ENCODE assay signal across 18 cellular contexts in genomic region chr9:8514760-8515159, GRCh38.
DNase-seq lines count a peak whose midpoint lies in the region; ATAC-seq and TF ChIP-seq lines count a peak whose summit lies in the region.
"Had no signal": no experiment of that assay in that cellular context is flagged by ENCODE, and none has a peak within 500 bp of the region (broad histone marks: within the 10 kb centered on the region; RNA-seq: fewer than 3 reads in every experiment).

No MANE protein-coding gene starts in this region.

- TF ChIP-seq CTCF in BE2C (IDR thresholded peaks at IDR 0.05; ENCODE audit: low read depth, low read length): peak; percentile 52
- 0 out of 3 replicates have a peak, but pooled peaks have one; percentile 4 for TF ChIP-seq CTCF in GM12872 (IDR thresholded peaks at IDR 0.05; ENCODE audit: insufficient read depth, low read depth, low read length)
- peak; percentile 28; the same call in 1 of the 2 replicates for TF ChIP-seq CTCF in WERI-Rb-1 (IDR thresholded peaks at IDR 0.05; ENCODE audit: low read depth, low read length)
- TF ChIP-seq CTCF in hepatocyte (IDR thresholded peaks at IDR 0.05; ENCODE audit: poor library complexity): peak; percentile 22
- no peak for TF ChIP-seq CTCF in type B pancreatic cell (conservative IDR thresholded peaks at IDR 0.05)

- H3K9me3 Mint-ChIP-seq in natural killer cell treated with Interleukin-12 subunit alpha and Interleukin-12 subunit beta and Interleukin-15 and Interleukin-18, amount 100 ng/mL, for 72 hours: no peaks in the 10 kb centered on the region
- H3K9me3 Mint-ChIP-seq in type B pancreatic cell: peaks cover 5% of the 10 kb centered on the region

- ATAC-seq in natural killer cell treated with Interleukin-12 subunit alpha and Interleukin-12 subunit beta and Interleukin-15 and Interleukin-18, amount 100 ng/mL, for 72 hours: no peak

- H3K27ac ChIP-seq in WERI-Rb-1 (no peak overlapping the region), hepatocyte (no peak overlapping the region)
- H3K27ac ChIP-seq: PC-9, SJSA1 had no signal

- H3K4me3 Mint-ChIP-seq in natural killer cell treated with Interleukin-12 subunit alpha and Interleukin-12 subunit beta and Interleukin-15 and Interleukin-18, amount 100 ng/mL, for 72 hours: no peak overlapping the region
- no peak overlapping the region for H3K4me3 Mint-ChIP-seq in type B pancreatic cell

- no peaks in the 10 kb centered on the region for H3K4me1 ChIP-seq in BE2C
- no peaks in the 10 kb centered on the region for H3K4me1 ChIP-seq in hepatocyte (ENCODE audit: insufficient read depth)
- H3K4me1 ChIP-seq: SJSA1 had no signal

- H3K9me3 ChIP-seq in BE2C (no peaks in the 10 kb centered on the region), WERI-Rb-1 (ENCODE audit: severe bottlenecking) (no peaks in the 10 kb centered on the region), hepatocyte (ENCODE audit: low read depth) (no peaks in the 10 kb centered on the region)
- H3K9me3 ChIP-seq: SJSA1 had no signal

- no peaks in the 10 kb centered on the region for H3K9me2 ChIP-seq in hepatocyte (replicated peaks; ENCODE audit: insufficient read depth)

- H2AFZ ChIP-seq in hepatocyte: no peak overlapping the region
- H2AFZ ChIP-seq: PC-9 had no signal

- H3K27me3 Mint-ChIP-seq in natural killer cell treated with Interleukin-12 subunit alpha and Interleukin-12 subunit beta and Interleukin-15 and Interleukin-18, amount 100 ng/mL, for 72 hours: no peaks in the 10 kb centered on the region
- H3K27me3 Mint-ChIP-seq in type B pancreatic cell: no peaks in the 10 kb centered on the region

- no peaks in the 10 kb centered on the region for H3K36me3 Mint-ChIP-seq in natural killer cell treated with Interleukin-12 subunit alpha and Interleukin-12 subunit beta and Interleukin-15 and Interleukin-18, amount 100 ng/mL, for 72 hours
- H3K36me3 Mint-ChIP-seq in type B pancreatic cell: peaks cover 15% of the 10 kb centered on the region

- WGBS in hepatocyte (ENCODE audit: low lambda C conversion rate, missing lambda C conversion rate): 74% methylated on average over 5 of the region's 5 CpGs

- no peaks in the 10 kb centered on the region for H4K20me1 ChIP-seq in hepatocyte (ENCODE audit: insufficient read depth, poor library complexity, severe bottlenecking)

- H3K27ac Mint-ChIP-seq in natural killer cell treated with Interleukin-12 subunit alpha and Interleukin-12 subunit beta and Interleukin-15 and Interleukin-18, amount 100 ng/mL, for 72 hours: no peak overlapping the region
- H3K27ac Mint-ChIP-seq in type B pancreatic cell: no peak overlapping the region

- H3K79me2 ChIP-seq in hepatocyte: no peaks in the 10 kb centered on the region

- H3K4me1 Mint-ChIP-seq in natural killer cell treated with Interleukin-12 subunit alpha and Interleukin-12 subunit beta and Interleukin-15 and Interleukin-18, amount 100 ng/mL, for 72 hours (ENCODE audit: low read depth in 2 of 2): no peaks in the 10 kb centered on the region
- H3K4me1 Mint-ChIP-seq in type B pancreatic cell (ENCODE audit: unreplicated experiment): peaks cover under 1% of the 10 kb centered on the region

- H3K36me3 ChIP-seq in BE2C (no peaks in the 10 kb centered on the region), WERI-Rb-1 (no peaks in the 10 kb centered on the region), hepatocyte (replicated peaks; ENCODE audit: insufficient read depth, low read depth) (no peaks in the 10 kb centered on the region)
- H3K36me3 ChIP-seq: SJSA1 had no signal

- H3K4me2 ChIP-seq in hepatocyte: no peak overlapping the region
- H3K4me2 ChIP-seq: PC-9 had no signal

- H3K4me3 ChIP-seq in BE2C (ENCODE audit: low read depth, low read length): no peak overlapping the region
- no peak overlapping the region for H3K4me3 ChIP-seq in WERI-Rb-1 (ENCODE audit: low read depth, low read length)
- no peak overlapping the region for H3K4me3 ChIP-seq in hepatocyte
- H3K4me3 ChIP-seq: PC-9, SJSA1 had no signal

- DNase-seq in BE2C (peak; percentile 24), WERI-Rb-1 (peak; percentile 14), hepatocyte (ENCODE audit: low spot score) (no peak), SHP77 treated with DMSO at 0.1 percent for 48 hours (lab: John Stamatoyannopoulos, UW) (no peak), type B pancreatic cell (ENCODE audit: extremely low spot score, unreplicated experiment) (no peak), midbrain (lab: John Stamatoyannopoulos, UW) (no peak)
- DNase-seq in natural killer cell treated with Interleukin-12 subunit alpha and Interleukin-12 subunit beta and Interleukin-15 and Interleukin-18, amount 100 ng/mL, for 72 hours (ENCODE audit: low spot score): no peak
- DNase-seq: COR-L47, DMS153, KBM-7, NCI-H1048, NCI-H1436 treated with DMSO at 0.1 percent for 48 hours, NCI-H2029 treated with DMSO at 0.1 percent for 48 hours, NCI-H526, PC-9, SW 1271 had no signal

- H3K27me3 ChIP-seq in BE2C: no peaks in the 10 kb centered on the region
- H3K27me3 ChIP-seq in WERI-Rb-1 (ENCODE audit: insufficient read depth, low read depth, severe bottlenecking): no peaks in the 10 kb centered on the region
- no peaks in the 10 kb centered on the region for H3K27me3 ChIP-seq in hepatocyte
- H3K27me3 ChIP-seq: SJSA1 had no signal

Comparison
In these comparisons a context has a peak if more than half of its experiments do, and no peak if none do; other contexts are left out.
1. DNase-seq: peak in BE2C (single experiment) and WERI-Rb-1 (single experiment); none in hepatocyte (single experiment), natural killer cell treated with Interleukin-12 subunit alpha and Interleukin-12 subunit beta and Interleukin-15 and Interleukin-18, amount 100 ng/mL, for 72 hours (single experiment), SHP77 treated with DMSO at 0.1 percent for 48 hours (single experiment), type B pancreatic cell (single experiment) and midbrain (single experiment).